In the genomic region with DNA sequence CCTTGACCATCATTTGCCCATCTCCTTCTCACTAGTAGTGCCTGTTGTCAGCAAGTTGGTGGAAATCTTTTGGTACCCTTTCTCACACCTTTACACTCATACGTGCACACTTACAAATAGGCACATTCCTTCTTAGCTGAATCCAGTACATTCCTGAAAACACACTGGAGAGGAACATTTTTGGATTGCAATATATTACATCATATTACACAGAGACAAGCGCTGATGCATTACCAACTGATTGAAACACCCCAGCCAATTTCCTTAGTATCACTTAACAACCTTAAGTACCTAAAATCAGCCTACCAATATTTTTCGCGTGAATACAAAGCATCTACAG, we compare ENCODE assay signal across 23 cellular contexts.
DNase-seq lines count a peak whose midpoint lies in the region; ATAC-seq, FAIRE-seq and TF ChIP-seq lines count a peak whose summit lies in the region.
"Had no signal": no experiment of that assay in that cellular context is flagged by ENCODE, and none has a peak within 500 bp of the region (broad histone marks: within the 10 kb centered on the region; RNA-seq: fewer than 3 reads in every experiment).

No MANE protein-coding gene starts in this region.

- no peaks in the 10 kb centered on the region for H3K27me3 Mint-ChIP-seq in activated B cell treated with CpG ODN at 0.5 μM for 24 hours

- peak overlapping the region; percentile 75 for H3K27ac Mint-ChIP-seq in activated B cell treated with CpG ODN at 0.5 μM for 24 hours
- H3K27ac Mint-ChIP-seq: activated naive CD4-positive, alpha-beta T cell treated with anti-CD3 and anti-CD28 coated beads, Interleukin-2, amount 50 U/mL, for 24 hours; neural progenitor cell; type B pancreatic cell had no signal

- H3K9me3 ChIP-seq in BLaER1 (peaks cover 27% of the 10 kb centered on the region), HEK293 (ENCODE audit: control insufficient read depth, insufficient read depth, low read depth, low read length) (no peaks in the 10 kb centered on the region), right cardiac atrium (ENCODE audit: control insufficient read depth, low read length) (no peaks in the 10 kb centered on the region), pancreas (no peaks in the 10 kb centered on the region)
- H3K9me3 ChIP-seq: ascending aorta, Peyer's patch, psoas muscle, SJCRH30 had no signal

- 87% methylated on average over 4 of the region's 4 CpGs for WGBS in right cardiac atrium
- WGBS in pancreas, 2 donors: 72 to 83% methylated on average over 4 of the region's 4 CpGs

- H3K36me3 ChIP-seq in BLaER1 (peaks cover 12% of the 10 kb centered on the region; the same call in 1 of the 2 replicates), HEK293 (ENCODE audit: control insufficient read depth in 2 of 2, insufficient read depth in 1 of 2, low read length in 2 of 2) (no peaks in the 10 kb centered on the region), pancreas (no peaks in the 10 kb centered on the region)
- H3K36me3 ChIP-seq: ascending aorta, left ventricle myocardium inferior, neural progenitor cell, Peyer's patch, SJCRH30 had no signal

- peak overlapping the region; percentile 67 for H3K4me2 ChIP-seq in BLaER1
- H3K4me2 ChIP-seq: neural progenitor cell had no signal

- CTCF ChIA-PET in HEK293 (lab: Yijun Ruan, JAX) (no interaction called here), activated B cell treated with CpG ODN at 0.5 μM for 24 hours (lab: Charles Lee) (interaction anchor here (0.9 to 1.2 kb wide), 2 partner anchors 13 to 61 kb away, joined by 3 to 4 read pairs; no protein-coding TSS in a partner anchor)

- intact Hi-C loops in activated B cell treated with CpG ODN at 0.5 μM for 24 hours (cut with micrococcal nuclease): loop anchor here (1.0 to 2.0 kb wide), 2 partner anchors 12 to 20 kb away; no protein-coding TSS in a partner anchor
- intact Hi-C loops in dorsolateral prefrontal cortex (cut with DNase I): no loop called here
- intact Hi-C loops in right cardiac atrium (cut with DNase I): no loop called here
- intact Hi-C loops in pancreas (cut with DNase I): no loop called here

- no peak overlapping the region for H3K27ac ChIP-seq in BLaER1
- no peak overlapping the region for H3K27ac ChIP-seq in HEK293 (ENCODE audit: extremely low read depth, low read depth, low read length)
- no peak overlapping the region for H3K27ac ChIP-seq in dorsolateral prefrontal cortex
- no peak overlapping the region for H3K27ac ChIP-seq in right cardiac atrium (ENCODE audit: low read length)
- H3K27ac ChIP-seq in pancreas: no peak overlapping the region
- H3K27ac ChIP-seq: ascending aorta, left ventricle myocardium inferior, neural progenitor cell, psoas muscle, SJCRH30 had no signal

- POLR2A ChIA-PET in HEK293 (lab: Yijun Ruan, JAX): no interaction called here
- POLR2A ChIA-PET in activated B cell treated with CpG ODN at 0.5 μM for 24 hours (lab: Charles Lee): interaction anchor here (1.4 to 4.0 kb wide), 6 partner anchors 12 to 63 kb away, joined by 3 to 28 read pairs (median 13); a partner anchor contains a TSS

- peaks cover 64% of the 10 kb centered on the region for H3K4me1 ChIP-seq in BLaER1
- no peaks in the 10 kb centered on the region for H3K4me1 ChIP-seq in HEK293 (ENCODE audit: control insufficient read depth, insufficient read depth, low read length)
- no peaks in the 10 kb centered on the region for H3K4me1 ChIP-seq in right cardiac atrium (ENCODE audit: control insufficient read depth, insufficient read depth, low read length)
- H3K4me1 ChIP-seq in pancreas: no peaks in the 10 kb centered on the region
- H3K4me1 ChIP-seq: ascending aorta, left ventricle myocardium inferior, psoas muscle, SJCRH30 had no signal

- no peaks in the 10 kb centered on the region for H3K9me3 Mint-ChIP-seq in activated B cell treated with CpG ODN at 0.5 μM for 24 hours
- H3K9me3 Mint-ChIP-seq: activated naive CD4-positive, alpha-beta T cell treated with anti-CD3 and anti-CD28 coated beads, Interleukin-2, amount 50 U/mL, for 24 hours; neural progenitor cell; type B pancreatic cell had no signal

- peaks cover 93% of the 10 kb centered on the region for H3K4me1 Mint-ChIP-seq in activated B cell treated with CpG ODN at 0.5 μM for 24 hours
- H3K4me1 Mint-ChIP-seq: activated naive CD4-positive, alpha-beta T cell treated with anti-CD3 and anti-CD28 coated beads, Interleukin-2, amount 50 U/mL, for 24 hours had no signal

- no peaks in the 10 kb centered on the region for H4K20me1 ChIP-seq in BLaER1

- no peak overlapping the region for H3K9ac ChIP-seq in BLaER1
- H3K9ac ChIP-seq: neural progenitor cell had no signal

- no peak for DNase-seq in activated B cell treated with CpG ODN at 0.5 μM for 24 hours
- DNase-seq in fibroblast of villous mesenchyme (ENCODE audit: low read depth): peak; percentile 17
- no peak for DNase-seq in dorsolateral prefrontal cortex
- DNase-seq in right cardiac atrium: no peak
- DNase-seq in pancreas: no peak
- no peak for DNase-seq in NCI-H2171 treated with DMSO at 0.1 percent for 48 hours (lab: John Stamatoyannopoulos, UW)
- DNase-seq: EL; left ventricle myocardium inferior; NCI-H1694; NCI-H345; Peyer's patch; psoas muscle; SJCRH30; stimulated activated CD4-positive, alpha-beta T cell treated with anti-CD3 and anti-CD28 coated beads, Interleukin-2, amount 100 ng/mL, for 48 hours; T-helper 9 cell had no signal

- FAIRE-seq in pancreas (lab: Jason Lieb, UNC): no peak
- FAIRE-seq: endometrium had no signal

- TF ChIP-seq CTCF in HEK293 (tag by site-specific recombination; IDR thresholded peaks at IDR 0.05) (no peak), activated B cell treated with CpG ODN at 0.5 μM for 24 hours (IDR thresholded peaks at IDR 0.05) (no peak), fibroblast of villous mesenchyme (IDR thresholded peaks at IDR 0.05; ENCODE audit: insufficient read depth, low read depth, low read length) (no peak), dorsolateral prefrontal cortex (IDR thresholded peaks at IDR 0.05 in 54 of 56, conservative IDR thresholded peaks at IDR 0.05 in 2 of 56; ENCODE audit: low read depth in 1 of 56, partially characterized antibody in 56 of 56) (no peak), pancreas (IDR thresholded peaks at IDR 0.05) (no peak)

- no peaks in the 10 kb centered on the region for H3K27me3 ChIP-seq in BLaER1
- peaks cover 0 to 20% (median 0%) of the 10 kb centered on the region in 45 donors for H3K27me3 ChIP-seq in dorsolateral prefrontal cortex
- no peaks in the 10 kb centered on the region for H3K27me3 ChIP-seq in right cardiac atrium (ENCODE audit: control insufficient read depth, insufficient read depth)
- no peaks in the 10 kb centered on the region for H3K27me3 ChIP-seq in pancreas
- H3K27me3 ChIP-seq: ascending aorta, neural progenitor cell, Peyer's patch, SJCRH30 had no signal

- peaks cover 44% of the 10 kb centered on the region for H3K36me3 Mint-ChIP-seq in activated B cell treated with CpG ODN at 0.5 μM for 24 hours (ENCODE audit: low read depth)
- H3K36me3 Mint-ChIP-seq: activated naive CD4-positive, alpha-beta T cell treated with anti-CD3 and anti-CD28 coated beads, Interleukin-2, amount 50 U/mL, for 24 hours; neural progenitor cell; type B pancreatic cell had no signal

- ATAC-seq in activated B cell treated with CpG ODN at 0.5 μM for 24 hours (ENCODE audit: low read depth) (no peak), right cardiac atrium (no peak), pancreas (no peak)
- ATAC-seq: psoas muscle had no signal

- H3K4me3 ChIP-seq in BLaER1 (no peak overlapping the region), HEK293 (ENCODE audit: low read depth, low read length) (no peak overlapping the region), fibroblast of villous mesenchyme (ENCODE audit: low read depth, low read length) (no peak overlapping the region), dorsolateral prefrontal cortex (no peak overlapping the region), right cardiac atrium (ENCODE audit: low read length) (no peak overlapping the region), pancreas (no peak overlapping the region)
- H3K4me3 ChIP-seq: ascending aorta, left ventricle myocardium inferior, neural progenitor cell, Peyer's patch, psoas muscle, SJCRH30, skin epidermis had no signal

- peak overlapping the region; percentile 44 for H3K4me3 Mint-ChIP-seq in activated B cell treated with CpG ODN at 0.5 μM for 24 hours
- H3K4me3 Mint-ChIP-seq: activated naive CD4-positive, alpha-beta T cell treated with anti-CD3 and anti-CD28 coated beads, Interleukin-2, amount 50 U/mL, for 24 hours; neural progenitor cell; type B pancreatic cell had no signal

TF ChIP-seq in HEK293, 187 proteins besides CTCF, POLR2A, EP300 and RAD21:
- TF ChIP-seq ZNF10 (tag by site-specific recombination; IDR thresholded peaks at IDR 0.05) (no peak), SP2 (tag by site-specific recombination; IDR thresholded peaks at IDR 0.05) (no peak)
- TF ChIP-seq, protein P1, sequence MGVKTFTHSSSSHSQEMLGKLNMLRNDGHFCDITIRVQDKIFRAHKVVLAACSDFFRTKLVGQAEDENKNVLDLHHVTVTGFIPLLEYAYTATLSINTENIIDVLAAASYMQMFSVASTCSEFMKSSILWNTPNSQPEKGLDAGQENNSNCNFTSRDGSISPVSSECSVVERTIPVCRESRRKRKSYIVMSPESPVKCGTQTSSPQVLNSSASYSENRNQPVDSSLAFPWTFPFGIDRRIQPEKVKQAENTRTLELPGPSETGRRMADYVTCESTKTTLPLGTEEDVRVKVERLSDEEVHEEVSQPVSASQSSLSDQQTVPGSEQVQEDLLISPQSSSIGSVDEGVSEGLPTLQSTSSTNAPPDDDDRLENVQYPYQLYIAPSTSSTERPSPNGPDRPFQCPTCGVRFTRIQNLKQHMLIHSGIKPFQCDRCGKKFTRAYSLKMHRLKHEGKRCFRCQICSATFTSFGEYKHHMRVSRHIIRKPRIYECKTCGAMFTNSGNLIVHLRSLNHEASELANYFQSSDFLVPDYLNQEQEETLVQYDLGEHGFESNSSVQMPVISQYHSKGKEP (tag by site-specific recombination; IDR thresholded peaks at IDR 0.05): 0 out of 2 replicates have a peak, but pooled peaks have one; percentile 35
- TF ChIP-seq, protein P2, sequence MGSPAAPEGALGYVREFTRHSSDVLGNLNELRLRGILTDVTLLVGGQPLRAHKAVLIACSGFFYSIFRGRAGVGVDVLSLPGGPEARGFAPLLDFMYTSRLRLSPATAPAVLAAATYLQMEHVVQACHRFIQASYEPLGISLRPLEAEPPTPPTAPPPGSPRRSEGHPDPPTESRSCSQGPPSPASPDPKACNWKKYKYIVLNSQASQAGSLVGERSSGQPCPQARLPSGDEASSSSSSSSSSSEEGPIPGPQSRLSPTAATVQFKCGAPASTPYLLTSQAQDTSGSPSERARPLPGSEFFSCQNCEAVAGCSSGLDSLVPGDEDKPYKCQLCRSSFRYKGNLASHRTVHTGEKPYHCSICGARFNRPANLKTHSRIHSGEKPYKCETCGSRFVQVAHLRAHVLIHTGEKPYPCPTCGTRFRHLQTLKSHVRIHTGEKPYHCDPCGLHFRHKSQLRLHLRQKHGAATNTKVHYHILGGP (tag by site-specific recombination; IDR thresholded peaks at IDR 0.05): peak; percentile 88
